Comparison of ENCODE assay signal across 9 cellular contexts in genomic region chr10:63707254-63707910, GRCh38.
DNase-seq lines count a peak whose midpoint lies in the region; ATAC-seq and TF ChIP-seq lines count a peak whose summit lies in the region.
"Had no signal": no experiment of that assay in that cellular context is flagged by ENCODE, and none has a peak within 500 bp of the region (broad histone marks: within the 10 kb centered on the region; RNA-seq: fewer than 3 reads in every experiment).

No MANE protein-coding gene starts in this region.

- H2BK120ac ChIP-seq in neuronal stem cell (ENCODE audit: low read depth, low read length): no peak overlapping the region

- peak overlapping the region in 1 of 11 experiments; percentile 20; a peak in 2 of 22 replicates for H3K9ac ChIP-seq in BLaER1 treated with 17β-estradiol and CSF1 and Interleukin-3, amounts not matched to agents 10 nM and 100 nM
- no peak overlapping the region for H3K9ac ChIP-seq in neuronal stem cell (ENCODE audit: low read depth, low read length, poor library complexity)

- no peak overlapping the region for H2AFZ ChIP-seq in neuronal stem cell (ENCODE audit: low read length)

- no peaks in the 10 kb centered on the region for H4K20me1 ChIP-seq in BLaER1 treated with 17β-estradiol and CSF1 and Interleukin-3, amounts not matched to agents 10 nM and 100 nM

- H3K4me1 ChIP-seq in BLaER1 treated with 17β-estradiol and CSF1 and Interleukin-3, amounts not matched to agents 10 nM and 100 nM: peaks cover 42 to 84% (median 63%) of the 10 kb centered on the region in 10 experiments
- H3K4me1 ChIP-seq in SJSA1 (replicated peaks): peaks cover 31% of the 10 kb centered on the region
- peaks cover 3 to 4% of the 10 kb centered on the region in 2 donors for H3K4me1 ChIP-seq in neuronal stem cell (ENCODE audit: control insufficient read depth in 2 of 2, insufficient read depth in 1 of 2, low read depth in 1 of 2, low read length in 2 of 2)

- H3K79me1 ChIP-seq in neuronal stem cell (ENCODE audit: low read depth, low read length): no peaks in the 10 kb centered on the region

- H2BK5ac ChIP-seq in neuronal stem cell (ENCODE audit: low read length): no peak overlapping the region

- no peak overlapping the region for H3K4me3 ChIP-seq in BLaER1 treated with 17β-estradiol and CSF1 and Interleukin-3, amounts not matched to agents 10 nM and 100 nM
- H3K4me3 ChIP-seq in SJSA1 (no peak overlapping the region), neuronal stem cell (ENCODE audit: low read length in 2 of 2) (no peak overlapping the region)

- H4K91ac ChIP-seq in neuronal stem cell (ENCODE audit: low read depth, low read length, poor library complexity): no peak overlapping the region

- no peak overlapping the region for H3K14ac ChIP-seq in neuronal stem cell (ENCODE audit: low read length)

- H2BK12ac ChIP-seq in neuronal stem cell (ENCODE audit: low read length): no peak overlapping the region

- H4K8ac ChIP-seq in neuronal stem cell (ENCODE audit: low read depth, low read length): no peak overlapping the region

- no peak overlapping the region for H2BK15ac ChIP-seq in neuronal stem cell (ENCODE audit: low read length)

- DNase-seq in SJSA1 (ENCODE audit: low read depth in 1 of 2, low spot score in 2 of 2) (peak; percentile 68 to 94), erythroblast (lab: John Stamatoyannopoulos, UW) (peak; percentile 19 to 76), pulmonary artery endothelial cell (ENCODE audit: low read depth, low spot score) (peak; percentile 98), neuronal stem cell (ENCODE audit: low spot score) (no peak), NCI-H82 treated with DMSO at 0.1 percent for 48 hours (lab: John Stamatoyannopoulos, UW; ENCODE audit: unreplicated experiment) (no peak)
- DNase-seq: natural killer cell had no signal

- peak overlapping the region in 8 of 11 experiments; percentile 10 to 61 (median 50); a peak in 14 of 22 replicates for H3K4me2 ChIP-seq in BLaER1 treated with 17β-estradiol and CSF1 and Interleukin-3, amounts not matched to agents 10 nM and 100 nM
- no peak overlapping the region for H3K4me2 ChIP-seq in neuronal stem cell (ENCODE audit: insufficient read depth, low read length, poor library complexity, severe bottlenecking)

- ATAC-seq in GM19035 (IDR thresholded peaks at IDR 0.05; ENCODE audit: unreplicated experiment): peak; percentile 79
- peak; percentile 92 for ATAC-seq in HG03432 (IDR thresholded peaks at IDR 0.05; ENCODE audit: unreplicated experiment)

- no peak overlapping the region for H3K4ac ChIP-seq in neuronal stem cell (ENCODE audit: low read length)

- H3K9me3 ChIP-seq in BLaER1 treated with 17β-estradiol and CSF1 and Interleukin-3, amounts not matched to agents 10 nM and 100 nM (replicated peaks in 1 of 11): peaks cover 0 to 10% (median 0%) of the 10 kb centered on the region in 11 experiments; a peak in 4 of 22 replicates
- no peaks in the 10 kb centered on the region for H3K9me3 ChIP-seq in SJSA1 (replicated peaks)
- no peaks in the 10 kb centered on the region for H3K9me3 ChIP-seq in neuronal stem cell (replicated peaks in 1 of 2; ENCODE audit: control insufficient read depth in 2 of 2, insufficient read depth in 1 of 2, low read depth in 1 of 2, low read length in 2 of 2)

- H3K18ac ChIP-seq in neuronal stem cell (ENCODE audit: low read length): no peak overlapping the region

- TF ChIP-seq POLR2A in erythroblast (IDR thresholded peaks at IDR 0.05; ENCODE audit: low read length): peak; percentile 29

- peak overlapping the region in 9 of 11 experiments; percentile 3 to 61 (median 18); a peak in 12 of 22 replicates for H3K27ac ChIP-seq in BLaER1 treated with 17β-estradiol and CSF1 and Interleukin-3, amounts not matched to agents 10 nM and 100 nM
- peak overlapping the region; percentile 29 for H3K27ac ChIP-seq in SJSA1
- no peak overlapping the region for H3K27ac ChIP-seq in neuronal stem cell (replicated peaks; ENCODE audit: low read length)

- no peak overlapping the region for H3K23ac ChIP-seq in neuronal stem cell (ENCODE audit: low read depth, low read length, poor library complexity)

- no peaks in the 10 kb centered on the region for H3K27me3 ChIP-seq in BLaER1 treated with 17β-estradiol and CSF1 and Interleukin-3, amounts not matched to agents 10 nM and 100 nM
- H3K27me3 ChIP-seq in SJSA1 (replicated peaks) (no peaks in the 10 kb centered on the region), neuronal stem cell (ENCODE audit: control insufficient read depth in 3 of 3, insufficient read depth in 3 of 3, low read depth in 1 of 3, low read length in 3 of 3) (no peaks in the 10 kb centered on the region)

- no peak overlapping the region for H2AK5ac ChIP-seq in neuronal stem cell (ENCODE audit: low read depth, low read length)

- H3K36me3 ChIP-seq in BLaER1 treated with 17β-estradiol and CSF1 and Interleukin-3, amounts not matched to agents 10 nM and 100 nM: no peaks in the 10 kb centered on the region
- H3K36me3 ChIP-seq in SJSA1 (no peaks in the 10 kb centered on the region), neuronal stem cell (replicated peaks in 1 of 2; ENCODE audit: control insufficient read depth in 2 of 2, insufficient read depth in 2 of 2, low read length in 2 of 2) (no peaks in the 10 kb centered on the region)

- WGBS in neuronal stem cell (ENCODE audit: extremely low coverage in 2 of 2, insufficient read length in 2 of 2, insufficient replicate concordance in 1 of 2), 2 donors: no CpG with 5 or more reads among the region's 1 CpG

Comparison
In these comparisons a context has a peak if more than half of its experiments do, and no peak if none do; other contexts are left out.
1. DNase-seq: peak in SJSA1 (2 of 2), erythroblast (2 of 2) and pulmonary artery endothelial cell (single experiment); none in neuronal stem cell (single experiment) and NCI-H82 treated with DMSO at 0.1 percent for 48 hours (single experiment).